8 cellular contexts compared by ENCODE assay signal in genomic region chr5:61329729-61330128, GRCh38. TPM values are rescaled to one million over a fixed set of nuclear protein-coding genes. Genes with fewer than 3 reads are reported as not detected.
DNase-seq lines count a peak whose midpoint lies in the region; ATAC-seq and TF ChIP-seq lines count a peak whose summit lies in the region.

No MANE protein-coding gene starts in this region.

- no peaks in the 10 kb centered on the region for H3K27me3 ChIP-seq in BLaER1

- no peaks in the 10 kb centered on the region for H3K36me3 Mint-ChIP-seq in mesothelial cell of epicardium

- peak overlapping the region; percentile 93 for H3K4me3 ChIP-seq in BLaER1
- H3K4me3 ChIP-seq in astrocyte of the spinal cord (ENCODE audit: low read depth, low read length), result peak overlapping the region; percentile 73

- no peaks in the 10 kb centered on the region for H3K36me3 ChIP-seq in BLaER1

- no peak for TF ChIP-seq CTCF in astrocyte of the spinal cord (IDR thresholded peaks at IDR 0.05; ENCODE audit: low read depth, low read length)
- no peak for TF ChIP-seq CTCF in mesothelial cell of epicardium (IDR thresholded peaks at IDR 0.05; ENCODE audit: unreplicated experiment)

- H3K4me1 Mint-ChIP-seq in mesothelial cell of epicardium, result peaks cover 29% of the 10 kb centered on the region

- peak overlapping the region; percentile 91 for H3K4me2 ChIP-seq in BLaER1

- H3K27ac ChIP-seq in BLaER1, result peak overlapping the region; percentile 91

- H3K27ac Mint-ChIP-seq in mesothelial cell of epicardium, result peak overlapping the region; percentile 95

- H3K4me3 Mint-ChIP-seq in mesothelial cell of epicardium, result peak overlapping the region; percentile 95

- no peaks in the 10 kb centered on the region for H3K9me3 ChIP-seq in BLaER1

- no peaks in the 10 kb centered on the region for H3K27me3 Mint-ChIP-seq in mesothelial cell of epicardium (ENCODE audit: low read depth)

- ATAC-seq in HG02759 (IDR thresholded peaks at IDR 0.05; ENCODE audit: unreplicated experiment) (no peak), HG03565 (IDR thresholded peaks at IDR 0.05; ENCODE audit: unreplicated experiment) (no peak), GM18498 (IDR thresholded peaks at IDR 0.05; ENCODE audit: unreplicated experiment) (no peak)

- DNase-seq in KBM-7 (peak; percentile 46), astrocyte of the spinal cord (ENCODE audit: low read depth, low spot score) (no peak), mesothelial cell of epicardium (ENCODE audit: low spot score in 2 of 2, unreplicated experiment in 2 of 2) (no peak), COLO829 (ENCODE audit: low spot score) (no peak)

- in situ Hi-C loops in KBM-7 (cut with MboI; ENCODE audit: low pct_unique_long_range_greater_than_20kb, low sequenced_read_pairs) (no loop called here), astrocyte of the spinal cord (cut with HindIII; ENCODE audit: low sequenced_read_pairs) (no loop called here)

- peaks cover 33% of the 10 kb centered on the region for H3K4me1 ChIP-seq in BLaER1

- peaks cover 26% of the 10 kb centered on the region for H4K20me1 ChIP-seq in BLaER1

- peak overlapping the region; percentile 86 for H3K9ac ChIP-seq in BLaER1

- H3K9me3 Mint-ChIP-seq in mesothelial cell of epicardium, result no peaks in the 10 kb centered on the region

RNA-seq across cellular contexts. Expression of gene ZSWIM6, which starts 2.3 kb away (rescaled TPM):
- total RNA-seq in mesothelial cell of epicardium, result 33.9 to 35.9 TPM (median 34.8 TPM) in 3 replicates
